ENCODE assay signal across 8 cellular contexts in genomic region chr1:162069334-162070093, GRCh38. TPM values are rescaled to one million over a fixed set of nuclear protein-coding genes. Genes with fewer than 3 reads are reported as not detected.
DNase-seq lines count a peak whose midpoint lies in the region; ATAC-seq and TF ChIP-seq lines count a peak whose summit lies in the region.

Gene NOS1AP, plus strand, starts transcription at chr1:162069691. Its CDS starts 487 bp downstream, at chr1:162070178.

- POLR2A ChIA-PET in activated naive CD8-positive, alpha-beta T cell treated with anti-CD3 and anti-CD28 coated beads, Interleukin-2, amount 10 ng/mL, durations not matched to agents 7 days and 5 days (lab: Charles Lee): interaction anchor here (0.9 kb wide), 1 partner anchor 243 kb away, joined by 3 read pairs; no protein-coding TSS in a partner anchor

- H3K9me2 ChIP-seq in MM.1S (replicated peaks; ENCODE audit: insufficient read depth, low read length) (no peaks in the 10 kb centered on the region), SU-DHL-6 (replicated peaks; ENCODE audit: insufficient read depth, low read length) (no peaks in the 10 kb centered on the region)

- H3K9ac ChIP-seq in MM.1S (ENCODE audit: low read length): peak within 1 kb of the TSS; percentile 64
- peak within 1 kb of the TSS; percentile 50 for H3K9ac ChIP-seq in SU-DHL-6 (ENCODE audit: low read length)

- H3K36me3 Mint-ChIP-seq in activated naive CD8-positive, alpha-beta T cell treated with anti-CD3 and anti-CD28 coated beads, Interleukin-2, amount 10 ng/mL, durations not matched to agents 7 days and 5 days: no peaks in the 10 kb centered on the region

- H3K4me2 ChIP-seq in MM.1S (ENCODE audit: low read depth, low read length) (peak within 1 kb of the TSS; percentile 96), SU-DHL-6 (ENCODE audit: low read depth, low read length, poor library complexity, severe bottlenecking) (peak within 1 kb of the TSS; percentile 85)

- H3K27ac ChIP-seq in MM.1S (ENCODE audit: low read length) (no peak within 1 kb of the TSS), SU-DHL-6 (ENCODE audit: low read depth, low read length) (no peak within 1 kb of the TSS), right atrium auricular region (peak within 1 kb of the TSS; percentile 61 to 74), prostate gland (peak within 1 kb of the TSS; percentile 52 to 78), urinary bladder (ENCODE audit: low read depth) (peak within 1 kb of the TSS; percentile 4)

- H3K27me3 ChIP-seq in MM.1S (replicated peaks; ENCODE audit: insufficient read depth, low read length) (0 out of 2 replicates have a peak, but pooled peaks cover 3% of the 10 kb centered on the region), SU-DHL-6 (ENCODE audit: low read length) (0 out of 2 replicates have a peak, but pooled peaks cover 4% of the 10 kb centered on the region), right atrium auricular region (no peaks in the 10 kb centered on the region), prostate gland (replicated peaks; ENCODE audit: insufficient read depth) (no peaks in the 10 kb centered on the region)

- H3K27me3 Mint-ChIP-seq in activated naive CD8-positive, alpha-beta T cell treated with anti-CD3 and anti-CD28 coated beads, Interleukin-2, amount 10 ng/mL, durations not matched to agents 7 days and 5 days: peaks cover 66% of the 10 kb centered on the region

- no peak for TF ChIP-seq CTCF in MM.1S (IDR thresholded peaks at IDR 0.05; ENCODE audit: low read length)
- TF ChIP-seq CTCF in SU-DHL-6 (IDR thresholded peaks at IDR 0.05; ENCODE audit: insufficient read depth, low read length, poor library complexity, severe bottlenecking): no peak
- TF ChIP-seq CTCF in right atrium auricular region (IDR thresholded peaks at IDR 0.05): no peak
- no peak for TF ChIP-seq CTCF in prostate gland (IDR thresholded peaks at IDR 0.05)

- H3K4me1 ChIP-seq in MM.1S (ENCODE audit: low read length) (peaks cover 10% of the 10 kb centered on the region; the same call in 1 of the 2 replicates), right atrium auricular region (peaks cover 0 to 28% of the 10 kb centered on the region in 2 donors), prostate gland (replicated peaks) (no peaks in the 10 kb centered on the region), urinary bladder (ENCODE audit: insufficient read depth) (no peaks in the 10 kb centered on the region)

- DNase-seq in G401 (ENCODE audit: low spot score): peak; percentile 85
- DNase-seq in HCEC 1CT: peak; percentile 26
- peak; percentile 93 for DNase-seq in MM.1S
- DNase-seq in activated naive CD8-positive, alpha-beta T cell treated with anti-CD3 and anti-CD28 coated beads, Interleukin-2, amount 10 ng/mL, durations not matched to agents 7 days and 5 days: peak; percentile 89
- DNase-seq in right atrium auricular region (ENCODE audit: low spot score): peak; percentile 65
- DNase-seq in prostate gland (ENCODE audit: low spot score): peak; percentile 86

- H3K4me3 ChIP-seq in MM.1S (ENCODE audit: low read length): peak within 1 kb of the TSS; percentile 87
- peak within 1 kb of the TSS; percentile 69 for H3K4me3 ChIP-seq in SU-DHL-6 (ENCODE audit: insufficient read depth, low read length, poor library complexity, severe bottlenecking)
- peak within 1 kb of the TSS; percentile 61 to 68 for H3K4me3 ChIP-seq in right atrium auricular region
- H3K4me3 ChIP-seq in prostate gland: peak within 1 kb of the TSS; percentile 69 to 75
- peak within 1 kb of the TSS; percentile 87 for H3K4me3 ChIP-seq in urinary bladder (ENCODE audit: low read depth, low read length)

- H2AFZ ChIP-seq in MM.1S (ENCODE audit: low read length) (peak within 1 kb of the TSS; percentile 86), SU-DHL-6 (ENCODE audit: low read depth, low read length, severe bottlenecking) (peak within 1 kb of the TSS; percentile 88)

- no peak within 1 kb of the TSS for H3K27ac Mint-ChIP-seq in activated naive CD8-positive, alpha-beta T cell treated with anti-CD3 and anti-CD28 coated beads, Interleukin-2, amount 10 ng/mL, durations not matched to agents 7 days and 5 days

- peak; percentile 99 for ATAC-seq in activated naive CD8-positive, alpha-beta T cell treated with anti-CD3 and anti-CD28 coated beads, Interleukin-2, amount 10 ng/mL, durations not matched to agents 7 days and 5 days (ENCODE audit: low read depth)

- H3K4me3 Mint-ChIP-seq in activated naive CD8-positive, alpha-beta T cell treated with anti-CD3 and anti-CD28 coated beads, Interleukin-2, amount 10 ng/mL, durations not matched to agents 7 days and 5 days: peak within 1 kb of the TSS; percentile 78

- H3K36me3 ChIP-seq in MM.1S (replicated peaks; ENCODE audit: insufficient read depth, low read length): no peaks in the 10 kb centered on the region
- H3K36me3 ChIP-seq in SU-DHL-6 (ENCODE audit: low read length): no peaks in the 10 kb centered on the region
- H3K36me3 ChIP-seq in right atrium auricular region: no peaks in the 10 kb centered on the region
- no peaks in the 10 kb centered on the region for H3K36me3 ChIP-seq in prostate gland
- H3K36me3 ChIP-seq in urinary bladder (ENCODE audit: insufficient read depth): no peaks in the 10 kb centered on the region

- H3K9me3 ChIP-seq in MM.1S (replicated peaks; ENCODE audit: insufficient read depth, low read length) (no peaks in the 10 kb centered on the region), SU-DHL-6 (ENCODE audit: insufficient read depth, low read length) (no peaks in the 10 kb centered on the region), right atrium auricular region (no peaks in the 10 kb centered on the region), prostate gland (no peaks in the 10 kb centered on the region)

- peak; percentile 91 for TF ChIP-seq POLR2A in prostate gland (IDR thresholded peaks at IDR 0.05)

- peaks cover 3% of the 10 kb centered on the region for H3K4me1 Mint-ChIP-seq in activated naive CD8-positive, alpha-beta T cell treated with anti-CD3 and anti-CD28 coated beads, Interleukin-2, amount 10 ng/mL, durations not matched to agents 7 days and 5 days

- intact Hi-C loops in prostate gland (cut with DNase I): no loop called here

- 0 out of 2 replicates have a peak, but pooled peaks cover 2% of the 10 kb centered on the region for H4K20me1 ChIP-seq in MM.1S (ENCODE audit: insufficient read depth, low read length)
- no peaks in the 10 kb centered on the region for H4K20me1 ChIP-seq in SU-DHL-6 (ENCODE audit: low read depth, low read length)

- H3F3A ChIP-seq in MM.1S (ENCODE audit: insufficient read depth, low read length) (0 out of 2 replicates have a peak, but pooled peaks cover 3% of the 10 kb centered on the region), SU-DHL-6 (ENCODE audit: insufficient read depth) (no peaks in the 10 kb centered on the region)

- WGBS in prostate gland: 1% methylated on average over 72 of the region's 95 CpGs
- under 1% methylated on average over 95 of the region's 95 CpGs for WGBS in urinary bladder

- in situ Hi-C loops in G401 (cut with HindIII; ENCODE audit: low sequenced_read_pairs): no loop called here

- no peaks in the 10 kb centered on the region for H3K9me3 Mint-ChIP-seq in activated naive CD8-positive, alpha-beta T cell treated with anti-CD3 and anti-CD28 coated beads, Interleukin-2, amount 10 ng/mL, durations not matched to agents 7 days and 5 days

- H3K79me2 ChIP-seq in MM.1S (ENCODE audit: low read length): peaks cover 30% of the 10 kb centered on the region
- H3K79me2 ChIP-seq in SU-DHL-6 (ENCODE audit: insufficient read depth, low read length): no peaks in the 10 kb centered on the region

RNA-seq across cellular contexts. Expression of gene NOS1AP, which starts in this region (rescaled TPM):
- 0.06 and 0.20 TPM in 2 replicates for total RNA-seq in G401 (2014; rRNA removed; shearing (Covaris generic))
- total RNA-seq in activated naive CD8-positive, alpha-beta T cell treated with anti-CD3 and anti-CD28 coated beads, Interleukin-2, amount 10 ng/mL, durations not matched to agents 7 days and 5 days: not detected
- total RNA-seq in right atrium auricular region (1 to 10 TPM; 2.2 to 2.4 TPM), prostate gland (10 to 100 TPM in 1 of 2 donors, 1 to 10 TPM in 1; 9.9 to 11.0 TPM), urinary bladder (2.0 TPM)
- 0.92 TPM for polyA plus RNA-seq in urinary bladder

Comparison
In these comparisons a context has a peak if more than half of its experiments do, and no peak if none do; other contexts are left out.
1. Peak in DNase-seq in G401; RNA of the gene not detected or under 1 TPM.
2. Peak in DNase-seq and ATAC-seq in activated naive CD8-positive, alpha-beta T cell treated with anti-CD3 and anti-CD28 coated beads, Interleukin-2, amount 10 ng/mL, durations not matched to agents 7 days and 5 days; RNA of the gene not detected or under 1 TPM.
3. DNase-seq: peak in every context shown above with its lines; median percentile 93 in MM.1S; 89 in activated naive CD8-positive, alpha-beta T cell treated with anti-CD3 and anti-CD28 coated beads, Interleukin-2, amount 10 ng/mL, durations not matched to agents 7 days and 5 days; 86 in prostate gland; 85 in G401; 65 in right atrium auricular region; 26 in HCEC 1CT.
4. H3K27ac ChIP-seq: peak in right atrium auricular region (2 of 2), prostate gland (2 of 2) and urinary bladder (single experiment); none in MM.1S (single experiment) and SU-DHL-6 (single experiment).
5. Peak in every context shown above with its lines, with median percentiles within 50 percentile points of each other: H3K4me3 ChIP-seq.